ENCODE assay signal across 25 cellular contexts in the genomic region with DNA sequence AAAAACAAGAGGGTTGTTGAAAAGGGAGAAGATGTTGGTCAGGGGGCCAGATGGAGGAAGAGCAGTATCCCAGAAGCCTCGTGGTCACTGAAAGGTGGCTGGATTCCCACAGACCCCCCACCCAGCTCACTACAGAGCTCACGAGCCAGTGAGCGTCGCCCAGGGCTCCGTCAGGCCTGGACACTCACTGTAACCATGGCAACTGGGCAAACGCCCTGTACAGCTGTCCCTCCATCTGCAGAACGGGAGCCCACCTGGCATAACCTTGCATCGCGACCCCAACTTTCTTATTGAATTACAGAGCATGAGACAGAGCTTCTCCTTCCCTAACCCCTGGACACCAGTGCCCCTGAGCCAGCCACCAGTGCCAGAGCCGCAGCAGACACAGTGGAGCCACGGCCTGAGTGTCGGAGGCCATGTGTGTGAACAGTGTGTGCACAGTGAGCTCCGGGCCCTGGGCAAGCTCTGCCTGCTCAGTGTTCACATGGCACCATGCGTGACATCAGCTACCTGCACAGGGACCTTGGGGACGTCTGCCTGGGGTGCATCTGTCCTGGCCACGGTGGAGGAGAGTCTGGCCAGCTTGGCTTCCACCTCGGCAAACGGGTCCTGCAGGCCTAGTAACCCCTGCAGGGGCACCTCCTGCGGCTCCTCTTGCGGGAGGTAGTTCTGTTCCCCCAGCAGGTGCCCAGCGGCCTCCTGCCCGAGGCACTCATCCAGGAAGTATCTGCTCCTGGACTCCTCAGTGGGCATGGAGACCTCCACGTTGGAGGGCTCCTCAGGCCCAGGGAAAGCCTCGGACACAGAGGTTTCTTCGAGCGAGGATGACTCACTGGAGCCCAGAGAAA. TPM values are rescaled to one million over a fixed set of nuclear protein-coding genes. Genes with fewer than 3 reads are reported as not detected.
"Had no signal": no experiment of that assay in that cellular context is flagged by ENCODE, and none has a peak within 500 bp of the region (broad histone marks: within the 10 kb centered on the region; RNA-seq: fewer than 3 reads in every experiment).

No MANE protein-coding gene starts in this region.

- H3K4me1 ChIP-seq: transverse colon had no signal

- H3K36me3 Mint-ChIP-seq: activated naive CD4-positive, alpha-beta T cell treated with anti-CD3 and anti-CD28 coated beads, Interleukin-2, amount 10 ng/mL, durations not matched to agents 7 days and 5 days; activated naive CD8-positive, alpha-beta T cell treated with anti-CD3 and anti-CD28 coated beads, Interleukin-2, amount 10 ng/mL, durations not matched to agents 7 days and 5 days; mesothelial cell of epicardium; naive B cell had no signal

- H3K4me3 Mint-ChIP-seq: activated naive CD4-positive, alpha-beta T cell treated with anti-CD3 and anti-CD28 coated beads, Interleukin-2, amount 10 ng/mL, durations not matched to agents 7 days and 5 days; activated naive CD8-positive, alpha-beta T cell treated with anti-CD3 and anti-CD28 coated beads, Interleukin-2, amount 10 ng/mL, durations not matched to agents 7 days and 5 days; endodermal cell; mesothelial cell of epicardium had no signal

- ATAC-seq: esophagus mucosa, left cardiac atrium had no signal

- H3K4me1 Mint-ChIP-seq: activated naive CD4-positive, alpha-beta T cell treated with anti-CD3 and anti-CD28 coated beads, Interleukin-2, amount 10 ng/mL, durations not matched to agents 7 days and 5 days; mesothelial cell of epicardium had no signal

- H3K9me3 Mint-ChIP-seq: activated naive CD4-positive, alpha-beta T cell treated with anti-CD3 and anti-CD28 coated beads, Interleukin-2, amount 10 ng/mL, durations not matched to agents 7 days and 5 days; activated naive CD8-positive, alpha-beta T cell treated with anti-CD3 and anti-CD28 coated beads, Interleukin-2, amount 10 ng/mL, durations not matched to agents 7 days and 5 days; naive B cell had no signal

- H3K36me3 ChIP-seq: brain microvascular endothelial cell, right atrium auricular region, transverse colon had no signal

- H3K9me3 ChIP-seq: right atrium auricular region, testis, transverse colon had no signal

- DNase-seq: activated CD4-positive, alpha-beta T cell treated with anti-CD3 and anti-CD28 coated beads for 4 hours; activated CD4-positive, alpha-beta T cell treated with anti-CD3 and anti-CD28 coated beads, Interleukin-2, amount 50 U/mL, for 4 hours; activated effector memory CD4-positive, alpha-beta T cell treated with anti-CD3 and anti-CD28 coated beads, Interleukin-2, amount 50 U/mL, for 16 hours; activated naive CD4-positive, alpha-beta T cell treated with anti-CD3 and anti-CD28 coated beads, Interleukin-2, amount 10 ng/mL, durations not matched to agents 7 days and 5 days; activated naive CD8-positive, alpha-beta T cell treated with anti-CD3 and anti-CD28 coated beads, Interleukin-2, amount 10 ng/mL, durations not matched to agents 7 days and 5 days; activated T-cell treated with anti-CD3 and anti-CD28 coated beads for 4 hours; amniotic stem cell; brain microvascular endothelial cell; caudate nucleus; endodermal cell; foreskin fibroblast; head of caudate nucleus; hippocampal formation; left cardiac atrium; naive B cell; occipital lobe; stimulated activated naive CD4-positive, alpha-beta T cell; T-helper 9 cell; testis; transverse colon had no signal

- H3K27ac ChIP-seq: brain microvascular endothelial cell, transverse colon, VCaP had no signal

- H3K27me3 ChIP-seq: brain microvascular endothelial cell, right atrium auricular region, testis, transverse colon had no signal

- H3K27ac Mint-ChIP-seq: activated naive CD4-positive, alpha-beta T cell treated with anti-CD3 and anti-CD28 coated beads, Interleukin-2, amount 10 ng/mL, durations not matched to agents 7 days and 5 days; activated naive CD8-positive, alpha-beta T cell treated with anti-CD3 and anti-CD28 coated beads, Interleukin-2, amount 10 ng/mL, durations not matched to agents 7 days and 5 days; endodermal cell; mesothelial cell of epicardium had no signal

- H3K4me3 ChIP-seq: right atrium auricular region, testis, transverse colon had no signal

RNA-seq across cellular contexts. Expression of a gene that starts 30.7 kb away (rescaled TPM):
- total RNA-seq: activated naive CD8-positive, alpha-beta T cell treated with anti-CD3 and anti-CD28 coated beads, Interleukin-2, amount 10 ng/mL, durations not matched to agents 7 days and 5 days had no signal

RNA-seq across cellular contexts. Expression of a gene that starts 45.4 kb away (rescaled TPM):
- total RNA-seq: urinary bladder had no signal
